In genomic region chr7:139294951-139295555, GRCh38 we compare ENCODE assay signal across 1 cellular context.
TF ChIP-seq lines count a peak whose summit lies in the region.

No MANE protein-coding gene starts in this region.

TF ChIP-seq in GM23338, 12 proteins besides CTCF, POLR2A, EP300 and RAD21 (continued from another document):
- TF ChIP-seq ZNF462 (CRISPR knock-in tag; IDR thresholded peaks at IDR 0.05) (no peak), CREB1 (CRISPR knock-in tag; IDR thresholded peaks at IDR 0.05; ENCODE audit: low read depth) (no peak), JUNB (IDR thresholded peaks at IDR 0.05; ENCODE audit: unreplicated experiment) (no peak), ETS1 (IDR thresholded peaks at IDR 0.05) (no peak)
TF ChIP-seq in GM23338: peak in this region for 0.
